20 cellular contexts compared by ENCODE assay signal in the genomic region with DNA sequence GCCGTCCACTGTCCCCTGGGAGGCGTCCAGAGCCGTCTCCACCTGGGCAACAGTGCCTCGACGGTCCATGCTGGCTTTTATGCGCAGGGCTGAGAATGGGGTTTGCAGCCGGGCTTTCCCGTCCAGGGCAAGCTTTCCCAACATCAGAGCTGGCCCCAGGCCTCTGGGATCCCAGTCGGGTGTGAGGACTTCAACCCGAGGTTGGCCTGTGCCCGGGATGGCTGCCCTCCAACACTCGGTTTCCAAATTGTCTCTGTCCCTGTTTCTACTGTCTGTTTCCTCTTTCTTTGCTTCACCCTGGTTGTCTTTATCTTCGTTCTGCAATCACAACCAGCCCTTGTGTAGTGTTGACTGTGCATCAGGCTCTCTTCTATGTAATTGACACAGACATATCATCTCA. TPM values are rescaled to one million over a fixed set of nuclear protein-coding genes. Genes with fewer than 3 reads are reported as not detected.
DNase-seq lines count a peak whose midpoint lies in the region; ATAC-seq and TF ChIP-seq lines count a peak whose summit lies in the region.
"Had no signal": no experiment of that assay in that cellular context is flagged by ENCODE, and none has a peak within 500 bp of the region (broad histone marks: within the 10 kb centered on the region; RNA-seq: fewer than 3 reads in every experiment).

A gene (minus strand): TSS at position 51 of the 400 bp plus-strand sequence.

- no peak for ATAC-seq in T-helper 17 cell
- ATAC-seq: activated CD8-positive, alpha-beta T cell treated with anti-CD3 and anti-CD28 coated beads, Interleukin-2, amount 10 ng/mL, durations not matched to agents 7 days and 5 days; activated T-helper 17 cell treated with anti-CD3 and anti-CD28 coated beads, Interleukin-2, amount 50 U/mL, for 72 hours; pancreas had no signal

- H3K4me3 ChIP-seq in BLaER1 (no peak within 1 kb of the TSS), iPS-15b (ENCODE audit: low read depth, low read length) (peak within 1 kb of the TSS; percentile 53), parathyroid adenoma (ENCODE audit: low read depth, low read length) (no peak within 1 kb of the TSS), SJCRH30 (no peak within 1 kb of the TSS)

- H3K4me2 ChIP-seq in BLaER1 (peak within 1 kb of the TSS; percentile 54; the same call in 1 of the 2 replicates), parathyroid adenoma (ENCODE audit: low read length) (peak within 1 kb of the TSS; percentile 53)

- H3K9me3 ChIP-seq in BLaER1 (peaks cover 11% of the 10 kb centered on the region; the same call in 1 of the 2 replicates), T-helper 17 cell (ENCODE audit: control insufficient read depth, low read length, poor library complexity, severe bottlenecking) (no peaks in the 10 kb centered on the region), iPS-15b (ENCODE audit: control insufficient read depth, insufficient read depth, low read length) (no peaks in the 10 kb centered on the region), parathyroid adenoma (ENCODE audit: control insufficient read depth, low read length) (no peaks in the 10 kb centered on the region), SJCRH30 (replicated peaks) (no peaks in the 10 kb centered on the region; the same call in 1 of the 2 replicates)
- H3K9me3 ChIP-seq: pancreas, Peyer's patch had no signal

- H3K4me1 ChIP-seq in BLaER1 (peaks cover 68% of the 10 kb centered on the region), iPS-15b (ENCODE audit: control insufficient read depth, insufficient read depth, low read length) (no peaks in the 10 kb centered on the region), parathyroid adenoma (peaks cover 5% of the 10 kb centered on the region), SJCRH30 (no peaks in the 10 kb centered on the region)
- H3K4me1 ChIP-seq: pancreas had no signal

- H3K27me3 ChIP-seq in BLaER1 (no peaks in the 10 kb centered on the region), iPS-15b (ENCODE audit: control insufficient read depth, insufficient read depth, low read length) (peaks cover 45% of the 10 kb centered on the region), parathyroid adenoma (ENCODE audit: control insufficient read depth, insufficient read depth, low read length) (no peaks in the 10 kb centered on the region), SJCRH30 (no peaks in the 10 kb centered on the region; the same call in 1 of the 2 replicates)

- H2AFZ ChIP-seq in parathyroid adenoma = peak within 1 kb of the TSS; percentile 73

- H3K27ac ChIP-seq in BLaER1 = no peak within 1 kb of the TSS; the same call in 1 of the 2 replicates
- no peak within 1 kb of the TSS for H3K27ac ChIP-seq in parathyroid adenoma
- H3K27ac ChIP-seq in SJCRH30 = no peak within 1 kb of the TSS
- H3K27ac ChIP-seq: pancreas, Peyer's patch, WERI-Rb-1 had no signal

- H4K20me1 ChIP-seq in BLaER1 = no peaks in the 10 kb centered on the region

- H3K36me3 ChIP-seq in BLaER1 (no peaks in the 10 kb centered on the region), iPS-15b (ENCODE audit: control insufficient read depth, insufficient read depth, low read length) (no peaks in the 10 kb centered on the region), parathyroid adenoma (ENCODE audit: control insufficient read depth, insufficient read depth, low read length) (no peaks in the 10 kb centered on the region), SJCRH30 (no peaks in the 10 kb centered on the region)
- H3K36me3 ChIP-seq: pancreas, Peyer's patch, WERI-Rb-1 had no signal

- H3K9ac ChIP-seq in BLaER1 (no peak within 1 kb of the TSS), iPS-15b (ENCODE audit: low read depth, low read length) (peak within 1 kb of the TSS; percentile 37), parathyroid adenoma (no peak within 1 kb of the TSS)

- H3K36me3 Mint-ChIP-seq in T-helper 17 cell (ENCODE audit: low read depth) = no peaks in the 10 kb centered on the region

- peaks cover 16% of the 10 kb centered on the region for H3K27me3 Mint-ChIP-seq in T-helper 17 cell
- H3K27me3 Mint-ChIP-seq: activated T-helper 17 cell treated with anti-CD3 and anti-CD28 coated beads, Interleukin-2, amount 50 U/mL, for 72 hours had no signal

- peaks cover 16% of the 10 kb centered on the region for H3K4me1 Mint-ChIP-seq in T-helper 17 cell
- H3K4me1 Mint-ChIP-seq: activated T-helper 17 cell treated with anti-CD3 and anti-CD28 coated beads, Interleukin-2, amount 50 U/mL, for 72 hours had no signal

- H3K4me3 Mint-ChIP-seq in T-helper 17 cell = peak within 1 kb of the TSS; percentile 31
- H3K4me3 Mint-ChIP-seq: central memory CD8-positive, alpha-beta T cell had no signal

- H3K27ac Mint-ChIP-seq in T-helper 17 cell = no peak within 1 kb of the TSS
- H3K27ac Mint-ChIP-seq: activated CD8-positive, alpha-beta T cell treated with anti-CD3 and anti-CD28 coated beads, Interleukin-2, amount 10 ng/mL, durations not matched to agents 7 days and 5 days; activated T-helper 17 cell treated with anti-CD3 and anti-CD28 coated beads, Interleukin-2, amount 50 U/mL, for 72 hours had no signal

- DNase-seq in T-helper 17 cell = no peak
- DNase-seq in NCI-H146 treated with DMSO at 0.1 percent for 48 hours (lab: John Stamatoyannopoulos, UW; ENCODE audit: unreplicated experiment) = no peak
- DNase-seq in activated T-cell treated with anti-CD3 and anti-CD28 coated beads for 4 hours = no peak
- no peak for DNase-seq in SIG-M5 treated with dmso at 0.1 percent for 504 hours (lab: John Stamatoyannopoulos, UW; ENCODE audit: unreplicated experiment)
- DNase-seq in SJCRH30 = no peak
- DNase-seq: activated CD8-positive, alpha-beta T cell treated with anti-CD3 and anti-CD28 coated beads, Interleukin-2, amount 10 ng/mL, durations not matched to agents 7 days and 5 days; COR-L47; NCI-H1092 treated with DMSO at 0.1 percent for 48 hours; NCI-H748 treated with DMSO at 0.1 percent for 48 hours; Peyer's patch; small intestine; WERI-Rb-1 had no signal

- no peak for TF ChIP-seq CTCF in parathyroid adenoma (IDR thresholded peaks at IDR 0.05)

- H3K79me2 ChIP-seq in parathyroid adenoma = no peaks in the 10 kb centered on the region

RNA-seq across cellular contexts. Expression of the gene that starts here (rescaled TPM):
- total RNA-seq in T-helper 17 cell = not detected
- total RNA-seq in SJCRH30 (2014; rRNA removed; shearing (Covaris generic)) = not detected in 2 replicates
- total RNA-seq: activated CD8-positive, alpha-beta T cell treated with anti-CD3 and anti-CD28 coated beads, Interleukin-2, amount 10 ng/mL, durations not matched to agents 7 days and 5 days; activated T-helper 17 cell treated with anti-CD3 and anti-CD28 coated beads, Interleukin-2, amount 50 U/mL, for 72 hours; fibroblast of villous mesenchyme; mesenteric fat pad; pancreas; Peyer's patch had no signal
